Comparison of ENCODE assay signal across 8 cellular contexts in the genomic region with DNA sequence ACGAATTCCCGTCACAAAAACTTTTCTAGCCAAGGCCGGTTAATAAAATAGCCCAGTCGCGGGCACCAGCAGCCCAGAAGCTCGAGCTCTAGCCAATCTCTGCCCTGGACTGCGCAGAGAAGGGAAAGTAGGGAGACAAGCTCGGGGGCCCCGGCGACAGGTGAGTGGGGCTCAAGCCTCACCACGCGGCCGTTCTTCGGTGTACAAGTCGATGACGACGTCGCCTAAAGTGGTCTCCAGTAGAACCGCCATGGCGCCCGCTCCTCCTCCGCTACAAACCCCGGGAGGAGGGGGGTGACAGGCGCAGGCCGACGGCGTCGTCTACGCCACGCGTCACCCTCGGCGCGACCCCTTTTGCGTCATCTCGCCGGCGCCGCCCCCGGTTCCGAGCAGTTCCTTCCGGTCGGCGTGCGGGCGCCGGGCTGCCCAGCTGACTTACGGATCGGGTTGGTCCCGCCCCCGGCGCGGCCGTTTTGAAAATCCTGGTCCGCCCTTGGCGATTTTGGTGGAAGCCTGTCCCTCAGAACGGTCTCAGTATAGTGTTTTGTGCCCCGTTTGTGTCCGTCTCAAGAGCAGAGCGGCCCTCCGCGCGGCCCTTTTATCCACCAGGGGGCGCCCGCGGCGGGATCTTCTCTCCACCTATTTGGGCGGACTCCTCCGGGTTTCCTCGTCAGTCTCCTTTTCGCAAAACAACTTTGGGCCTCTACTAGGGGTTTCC. TPM values are rescaled to one million over a fixed set of nuclear protein-coding genes. Genes with fewer than 3 reads are reported as not detected.
DNase-seq lines count a peak whose midpoint lies in the region; ATAC-seq and TF ChIP-seq lines count a peak whose summit lies in the region.

A gene with protein sequence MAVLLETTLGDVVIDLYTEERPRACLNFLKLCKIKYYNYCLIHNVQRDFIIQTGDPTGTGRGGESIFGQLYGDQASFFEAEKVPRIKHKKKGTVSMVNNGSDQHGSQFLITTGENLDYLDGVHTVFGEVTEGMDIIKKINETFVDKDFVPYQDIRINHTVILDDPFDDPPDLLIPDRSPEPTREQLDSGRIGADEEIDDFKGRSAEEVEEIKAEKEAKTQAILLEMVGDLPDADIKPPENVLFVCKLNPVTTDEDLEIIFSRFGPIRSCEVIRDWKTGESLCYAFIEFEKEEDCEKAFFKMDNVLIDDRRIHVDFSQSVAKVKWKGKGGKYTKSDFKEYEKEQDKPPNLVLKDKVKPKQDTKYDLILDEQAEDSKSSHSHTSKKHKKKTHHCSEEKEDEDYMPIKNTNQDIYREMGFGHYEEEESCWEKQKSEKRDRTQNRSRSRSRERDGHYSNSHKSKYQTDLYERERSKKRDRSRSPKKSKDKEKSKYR (minus strand): TSS at position 290 of the 718 bp plus-strand sequence. CDS start 38 bp downstream, at position 252.

- peak within 1 kb of the TSS; percentile 90 for H3K27ac ChIP-seq in angular gyrus (ENCODE audit: low read depth, low read length)
- H3K27ac ChIP-seq in uterus, result peak within 1 kb of the TSS; percentile 83 to 92

- DNase-seq in NCI-H146 treated with DMSO at 0.1 percent for 48 hours (lab: John Stamatoyannopoulos, UW; ENCODE audit: unreplicated experiment) (peak; percentile 89), T-helper 17 cell (peak; percentile 93 to 97 (median 96)), left ventricle myocardium superior (peak; percentile 99), pulmonary artery endothelial cell (ENCODE audit: low read depth, low spot score) (peak; percentile 77), uterus (peak; percentile 96 to 97)

- no peaks in the 10 kb centered on the region for H3K36me3 ChIP-seq in uterus

- ATAC-seq in HG02884 (IDR thresholded peaks at IDR 0.05; ENCODE audit: unreplicated experiment) (peak; percentile 91), T-helper 17 cell (peak; percentile 87), left ventricle myocardium superior (peak; percentile 98)

- peak within 1 kb of the TSS; percentile 100 for H3K4me3 Mint-ChIP-seq in T-helper 17 cell

- peak within 1 kb of the TSS; percentile 100 for H3K27ac Mint-ChIP-seq in T-helper 17 cell

- TF ChIP-seq CTCF in uterus (IDR thresholded peaks at IDR 0.05), result peak; percentile 70 to 83 (median 82)

- TF ChIP-seq POLR2A in GM15510 (IDR thresholded peaks at IDR 0.05; ENCODE audit: borderline replicate concordance, extremely low read depth, insufficient read length) (peak; percentile 86), uterus (IDR thresholded peaks at IDR 0.05) (peak; percentile 68 to 90)

- H3K4me1 ChIP-seq in uterus, result peaks cover 0 to 8% of the 10 kb centered on the region in 2 donors

- H3K4me1 Mint-ChIP-seq in T-helper 17 cell, result peaks cover 35% of the 10 kb centered on the region

- peaks cover 5% of the 10 kb centered on the region for H3K36me3 Mint-ChIP-seq in T-helper 17 cell (ENCODE audit: low read depth)

- H3K27me3 ChIP-seq in uterus, result no peaks in the 10 kb centered on the region

- H3K4me3 ChIP-seq in uterus, result peak within 1 kb of the TSS; percentile 59 to 75

- no peaks in the 10 kb centered on the region for H3K9me3 ChIP-seq in T-helper 17 cell (ENCODE audit: control insufficient read depth, low read length, poor library complexity, severe bottlenecking)
- H3K9me3 ChIP-seq in uterus, result no peaks in the 10 kb centered on the region

- H3K27me3 Mint-ChIP-seq in T-helper 17 cell, result peaks cover 9% of the 10 kb centered on the region

- intact Hi-C loops in left ventricle myocardium superior (cut with micrococcal nuclease), result no loop called here
- intact Hi-C loops in uterus (cut with DNase I; ENCODE audit: low total_unique reads), result no loop called here

RNA-seq across cellular contexts. Expression of the gene that starts here (rescaled TPM):
- total RNA-seq in T-helper 17 cell, result 10 to 100 TPM; 33.0 to 34.7 TPM
- total RNA-seq in left ventricle myocardium superior, result 15.6 TPM
- 25.4 and 27.9 TPM in 2 replicates for total RNA-seq in pulmonary artery endothelial cell
- 10 to 100 TPM; 10.2 to 57.2 (median 43.2) TPM for total RNA-seq in uterus

Comparison
In these comparisons a context has a peak if more than half of its experiments do, and no peak if none do; other contexts are left out.
1. Peak in every context shown above with its lines: DNase-seq, ATAC-seq, H3K4me3 ChIP-seq and H3K27ac ChIP-seq.